In the genomic region with DNA sequence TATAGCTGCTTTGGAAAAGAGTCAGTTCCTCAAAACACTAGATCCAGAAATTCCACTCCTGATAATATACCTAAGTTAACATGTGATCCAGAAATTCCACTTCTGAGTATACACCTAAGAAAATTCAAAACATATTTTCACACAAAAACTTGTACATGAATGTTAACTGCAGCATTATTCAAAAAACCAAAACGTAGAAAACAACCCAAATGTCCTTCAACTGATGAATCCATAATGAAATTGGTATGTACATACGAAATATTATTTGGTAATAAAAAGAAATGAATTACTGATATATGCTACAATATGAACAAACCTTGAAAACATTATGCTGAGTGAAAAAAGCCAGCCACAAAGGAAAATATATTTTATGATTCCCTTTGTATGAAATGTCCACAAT, we compare ENCODE assay signal across 18 cellular contexts. TPM values are rescaled to one million over a fixed set of nuclear protein-coding genes. Genes with fewer than 3 reads are reported as not detected.
DNase-seq lines count a peak whose midpoint lies in the region; ATAC-seq and TF ChIP-seq lines count a peak whose summit lies in the region.
"Had no signal": no experiment of that assay in that cellular context is flagged by ENCODE, and none has a peak within 500 bp of the region (broad histone marks: within the 10 kb centered on the region; RNA-seq: fewer than 3 reads in every experiment).

No MANE protein-coding gene starts in this region.

- BruUV-seq in PC-9 (replicated peaks; lab: Mats Ljungman, UMichigan): no TSS peak

- WGBS in GM23248 (ENCODE audit: low coverage in 1 of 2, low lambda C conversion rate in 2 of 2, missing lambda C conversion rate in 2 of 2), 2 experiments: 68 to 70% methylated on average over 2 of the region's 2 CpGs

- no peak for ATAC-seq in GM21717 (IDR thresholded peaks at IDR 0.05; ENCODE audit: unreplicated experiment)
- ATAC-seq: CD8-positive, alpha-beta T cell; GM12878 had no signal

- H2AFZ ChIP-seq in GM23248: peak overlapping the region; percentile 42; the same call in 1 of the 2 replicates
- no peak overlapping the region for H2AFZ ChIP-seq in PC-9

- DNase-seq in GM23248: no peak
- DNase-seq in PC-9: no peak
- DNase-seq in COLO829 (ENCODE audit: low spot score): no peak
- no peak for DNase-seq in NCI-H1092 (lab: John Stamatoyannopoulos, UW)
- DNase-seq: 8988T; BE2C; C1 segment of cervical spinal cord; CD4-positive, alpha-beta T cell; CD8-positive, alpha-beta T cell; COR-L47; DMS 273 treated with DMSO at 0.1 percent for 48 hours; DMS153; DMS79; DND-41; GDM1 had no signal

- H3K9ac ChIP-seq in GM23248: no peak overlapping the region
- H3K9ac ChIP-seq: BLaER1 had no signal

- no peaks in the 10 kb centered on the region for H3K4me1 ChIP-seq in GM23248 (ENCODE audit: insufficient read depth)
- peaks cover 12% of the 10 kb centered on the region for H3K4me1 ChIP-seq in PC-9 (replicated peaks; ENCODE audit: insufficient read depth)
- H3K4me1 ChIP-seq: BE2C, BLaER1 had no signal

- H3F3A ChIP-seq in GM23248 (ENCODE audit: insufficient read depth) (peaks cover 11% of the 10 kb centered on the region), PC-9 (ENCODE audit: insufficient read depth, low read depth) (peaks cover 15% of the 10 kb centered on the region; the same call in 1 of the 2 replicates)

- no peaks in the 10 kb centered on the region for H4K20me1 ChIP-seq in GM23248 (ENCODE audit: insufficient read depth)
- H4K20me1 ChIP-seq in PC-9 (ENCODE audit: insufficient read depth): no peaks in the 10 kb centered on the region
- H4K20me1 ChIP-seq: BLaER1 had no signal

- H3K4me2 ChIP-seq in GM23248 (ENCODE audit: unreplicated experiment): no peak overlapping the region
- H3K4me2 ChIP-seq in PC-9: peak overlapping the region; percentile 38
- H3K4me2 ChIP-seq: BLaER1 had no signal

- H3K9me2 ChIP-seq in GM23248 (ENCODE audit: insufficient read depth) (no peaks in the 10 kb centered on the region), PC-9 (ENCODE audit: insufficient read depth) (no peaks in the 10 kb centered on the region)

- H3K36me3 ChIP-seq in GM23248 (ENCODE audit: low read depth) (no peaks in the 10 kb centered on the region), PC-9 (ENCODE audit: low read depth) (no peaks in the 10 kb centered on the region)
- H3K36me3 ChIP-seq: BE2C, BLaER1 had no signal

- in situ Hi-C loops in GM23248 (cut with MboI): no loop called here

- no peak overlapping the region for H3K4me3 ChIP-seq in GM23248
- H3K4me3 ChIP-seq in PC-9: no peak overlapping the region
- H3K4me3 ChIP-seq: BLaER1, GM12878 had no signal

- H3K79me2 ChIP-seq in GM23248 (ENCODE audit: insufficient read depth): no peaks in the 10 kb centered on the region
- H3K79me2 ChIP-seq in PC-9 (ENCODE audit: low read depth): no peaks in the 10 kb centered on the region

- no peak for TF ChIP-seq CTCF in PC-9 (conservative IDR thresholded peaks at IDR 0.05)

- POLR2A ChIA-PET in PC-9 (lab: Charles Lee; ENCODE audit: unreplicated experiment): no interaction called here

- CTCF ChIA-PET in PC-9 (lab: Charles Lee): no interaction called here

- H3K9me3 ChIP-seq in GM23248 (ENCODE audit: low read depth) (no peaks in the 10 kb centered on the region), PC-9 (ENCODE audit: insufficient read depth, low read depth) (no peaks in the 10 kb centered on the region)
- H3K9me3 ChIP-seq: BE2C had no signal

- intact Hi-C loops in PC-9 (cut with micrococcal nuclease; ENCODE audit: unreplicated experiment): no loop called here

- H3K27me3 ChIP-seq in GM23248 (replicated peaks; ENCODE audit: insufficient read depth) (no peaks in the 10 kb centered on the region), PC-9 (ENCODE audit: insufficient read depth, low read depth) (no peaks in the 10 kb centered on the region)
- H3K27me3 ChIP-seq: BE2C, BLaER1 had no signal

- H3K27ac ChIP-seq in GM23248 (no peak overlapping the region), PC-9 (no peak overlapping the region)
- H3K27ac ChIP-seq: BLaER1 had no signal

RNA-seq across cellular contexts. Expression of a gene that starts 16.5 kb away (rescaled TPM):
- 47.3 and 51.9 TPM in 2 replicates for total RNA-seq in GM23248 (2014; rRNA removed; shearing (Covaris generic))
- polyA plus RNA-seq in GM23248 (2016; fragmentation: Nextera tagmentation; extraction: Ambion mirVana): 38.3 and 41.7 TPM in 2 replicates
- total RNA-seq in PC-9 (2021): 59.5 and 64.5 TPM in 2 replicates

RNA-seq across cellular contexts. Expression of a gene that starts 46.4 kb away (rescaled TPM):
- total RNA-seq in GM23248 (2014; rRNA removed; shearing (Covaris generic)): 9.5 and 13.0 TPM in 2 replicates
- 22.6 and 23.1 TPM in 2 replicates for polyA plus RNA-seq in GM23248 (2016; fragmentation: Nextera tagmentation; extraction: Ambion mirVana)
- total RNA-seq in PC-9 (2021): 8.3 and 14.9 TPM in 2 replicates
